In the genomic region with DNA sequence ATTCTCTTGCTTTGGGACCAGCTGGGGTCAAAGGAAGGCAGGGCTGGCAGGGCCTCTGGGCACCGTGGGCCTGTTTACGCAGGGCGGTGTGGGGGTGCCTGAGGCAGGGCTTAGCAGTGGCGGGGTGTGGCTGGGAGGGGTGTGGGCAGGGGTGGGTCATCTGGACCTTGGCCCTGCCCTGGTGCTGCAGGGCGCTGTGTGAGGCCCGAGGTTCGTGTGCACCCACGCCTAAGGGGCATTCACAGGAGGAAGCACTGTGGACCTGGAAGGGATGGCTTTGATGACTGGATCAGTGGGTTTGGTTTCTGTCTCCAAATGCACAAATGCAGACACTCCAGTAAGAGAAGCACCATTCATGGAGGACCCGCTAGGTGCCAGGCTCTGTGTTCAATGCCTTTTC, we compare ENCODE assay signal across 18 cellular contexts. TPM values are rescaled to one million over a fixed set of nuclear protein-coding genes. Genes with fewer than 3 reads are reported as not detected.
"Had no signal": no experiment of that assay in that cellular context is flagged by ENCODE, and none has a peak within 500 bp of the region (broad histone marks: within the 10 kb centered on the region; RNA-seq: fewer than 3 reads in every experiment).

No MANE protein-coding gene starts in this region.

- H3K27ac ChIP-seq: esophagus muscularis mucosa, parathyroid adenoma had no signal

- H3K4me3 ChIP-seq: esophagus muscularis mucosa had no signal

- H3K9ac ChIP-seq: parathyroid adenoma had no signal

- H3K79me2 ChIP-seq: parathyroid adenoma had no signal

- H3K27me3 ChIP-seq: esophagus muscularis mucosa had no signal

- H3K36me3 ChIP-seq: esophagus muscularis mucosa had no signal

- H2AFZ ChIP-seq: parathyroid adenoma had no signal

- DNase-seq: activated CD4-positive, alpha-beta T cell treated with anti-CD3 and anti-CD28 coated beads, Interleukin-2, amount 50 U/mL, for 1 hour; activated CD4-positive, CD25-positive, alpha-beta regulatory T cell; activated naive CD4-positive, alpha-beta T cell treated with anti-CD3 and anti-CD28 coated beads, Interleukin-2, amount 10 ng/mL, durations not matched to agents 7 days and 5 days; activated T-cell treated with anti-CD3 and anti-CD28 coated beads for 4 hours; central memory CD4-positive, alpha-beta T cell; dermis blood vessel endothelial cell; endodermal cell; foreskin fibroblast; mammary epithelial cell had no signal

- H3K9me3 ChIP-seq: esophagus muscularis mucosa had no signal

- H3K4me1 ChIP-seq: parathyroid adenoma had no signal

RNA-seq across cellular contexts. Expression of gene BCO1, which starts 37.3 kb away (rescaled TPM):
- total RNA-seq: activated CD8-positive, alpha-beta memory T cell treated with anti-CD3 and anti-CD28 coated beads for 36 hours; activated T-helper 2 cell treated with anti-CD3 and anti-CD28 coated beads, Interferon-gamma antibody, Interleukin-2, Interleukin-4, amounts not matched to agents 10 μg/mL and 5 μg/mL and 100 μg/mL, durations not matched to agents 14 hours and 24 hours and 36 hours; dermis blood vessel endothelial cell; mammary epithelial cell; myocyte; neural crest cell; skeletal muscle tissue; subcutaneous adipose tissue; T-helper 2 cell treated with Interferon-gamma antibody and Interleukin-4, amounts not matched to agents 100 ng/mL and 5 ng/mL, for 36 hours had no signal
- polyA plus RNA-seq: mammary epithelial cell had no signal
